10 cellular contexts compared by ENCODE assay signal in the genomic region with DNA sequence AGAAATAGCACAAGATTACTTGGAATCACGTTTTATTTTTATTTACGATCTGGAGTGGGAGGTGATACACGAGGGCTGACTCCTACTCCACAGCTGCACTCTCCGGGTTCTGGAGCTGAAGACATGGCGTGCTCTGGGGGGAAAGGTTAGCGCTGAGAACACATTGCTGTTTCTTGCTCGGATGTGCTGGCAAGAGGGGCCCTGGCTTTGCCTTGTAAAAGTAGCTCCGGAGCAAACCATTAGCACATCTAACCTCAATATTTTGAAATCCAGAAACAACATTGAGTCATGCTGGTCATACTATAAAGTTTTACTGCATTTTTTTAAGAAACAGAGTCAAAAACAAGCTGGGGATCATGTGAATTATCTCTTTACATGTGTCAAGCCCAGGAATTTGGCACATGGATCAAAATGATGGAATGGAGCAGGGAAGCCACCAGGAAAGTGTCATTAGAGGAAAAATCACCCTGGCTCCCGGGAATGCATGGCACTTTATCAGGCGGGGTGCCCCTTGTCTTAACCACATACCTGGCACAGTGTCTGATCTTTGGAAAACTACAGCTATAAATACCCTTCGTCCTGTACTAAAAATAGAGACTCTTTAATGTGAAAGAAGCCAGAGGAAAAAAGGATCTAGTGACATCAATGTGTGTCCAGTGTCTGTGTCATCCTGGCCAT. TPM values are rescaled to one million over a fixed set of nuclear protein-coding genes. Genes with fewer than 3 reads are reported as not detected.
DNase-seq lines count a peak whose midpoint lies in the region; ATAC-seq and TF ChIP-seq lines count a peak whose summit lies in the region.
"Had no signal": no experiment of that assay in that cellular context is flagged by ENCODE, and none has a peak within 500 bp of the region (broad histone marks: within the 10 kb centered on the region; RNA-seq: fewer than 3 reads in every experiment).

No MANE protein-coding gene starts in this region.

- no peaks in the 10 kb centered on the region for H3K36me3 ChIP-seq in testis (ENCODE audit: low read depth, missing control alignments)

- no peaks in the 10 kb centered on the region for H3K4me1 Mint-ChIP-seq in activated T-cell treated with anti-CD3 and anti-CD28 coated beads, Interleukin-2, amount 50 U/mL, for 24 hours (ENCODE audit: low read depth)

- peak overlapping the region in 1 of 2 donors; percentile 80 for H3K27ac ChIP-seq in testis

- H3K27me3 ChIP-seq in testis, result no peaks in the 10 kb centered on the region

- TF ChIP-seq CTCF in testis (IDR thresholded peaks at IDR 0.05), result no peak

- no peak overlapping the region for H3K4me3 Mint-ChIP-seq in activated T-cell treated with anti-CD3 and anti-CD28 coated beads, Interleukin-2, amount 50 U/mL, for 24 hours

- no peak overlapping the region for H3K4me3 ChIP-seq in testis

- H3K9me3 Mint-ChIP-seq in activated T-cell treated with anti-CD3 and anti-CD28 coated beads, Interleukin-2, amount 50 U/mL, for 24 hours, result no peaks in the 10 kb centered on the region

- peaks cover 43% of the 10 kb centered on the region for H3K27me3 Mint-ChIP-seq in activated T-cell treated with anti-CD3 and anti-CD28 coated beads, Interleukin-2, amount 50 U/mL, for 24 hours

- no peaks in the 10 kb centered on the region for H3K9me3 ChIP-seq in testis

- no peak overlapping the region for H3K27ac Mint-ChIP-seq in activated T-cell treated with anti-CD3 and anti-CD28 coated beads, Interleukin-2, amount 50 U/mL, for 24 hours

- ATAC-seq in HG03139 (IDR thresholded peaks at IDR 0.05; ENCODE audit: unreplicated experiment), result no peak

- TF ChIP-seq POLR2A in testis (IDR thresholded peaks at IDR 0.05), result no peak

- no peaks in the 10 kb centered on the region for H3K36me3 Mint-ChIP-seq in activated T-cell treated with anti-CD3 and anti-CD28 coated beads, Interleukin-2, amount 50 U/mL, for 24 hours (ENCODE audit: low read depth)

- H3K4me1 ChIP-seq in testis, result peaks cover 24% of the 10 kb centered on the region

- intact Hi-C loops in testis (cut with DNase I; ENCODE audit: low total_unique reads), result no loop called here

- DNase-seq in HS-5 (ENCODE audit: low read depth) (peak; percentile 44), amniotic epithelial cell (ENCODE audit: low read depth) (peak; percentile 99), iris pigment epithelial cell (ENCODE audit: low read depth) (peak; percentile 98), testis (peak; percentile 88), NCI-H128 (lab: John Stamatoyannopoulos, UW; ENCODE audit: unreplicated experiment) (no peak), mesenteric fat pad (ENCODE audit: low spot score) (no peak)
- no peak for DNase-seq in activated T-cell treated with anti-CD3 and anti-CD28 coated beads, Interleukin-2, amount 50 U/mL, for 24 hours
- DNase-seq: NCI-H446 had no signal

- 48 to 50% methylated on average over 11 of the region's 11 CpGs for WGBS in testis, 2 donors

RNA-seq across cellular contexts. Expression of a gene that starts 31.6 kb away (rescaled TPM):
- 10 to 100 TPM; 37.0 to 67.6 TPM for total RNA-seq in testis
- polyA plus RNA-seq in testis (ENCODE audit: insufficient read depth, low read depth, low replicate concordance), result 91.3 TPM
- total RNA-seq in mesenteric fat pad, result not detected
- total RNA-seq: temporal lobe had no signal

Comparison
In these comparisons a context has a peak if more than half of its experiments do, and no peak if none do; other contexts are left out.
1. DNase-seq: peak in HS-5 (single experiment), amniotic epithelial cell (single experiment), iris pigment epithelial cell (single experiment) and testis (single experiment); none in NCI-H128 (single experiment), mesenteric fat pad (single experiment) and activated T-cell treated with anti-CD3 and anti-CD28 coated beads, Interleukin-2, amount 50 U/mL, for 24 hours (single experiment).
2. RNA of a gene that starts 31.6 kb away (total RNA-seq): 37.0 to 67.6 TPM in testis; not detected in mesenteric fat pad (single experiment); every median in the first group is over 10 times any median in the second.